In the genomic region with DNA sequence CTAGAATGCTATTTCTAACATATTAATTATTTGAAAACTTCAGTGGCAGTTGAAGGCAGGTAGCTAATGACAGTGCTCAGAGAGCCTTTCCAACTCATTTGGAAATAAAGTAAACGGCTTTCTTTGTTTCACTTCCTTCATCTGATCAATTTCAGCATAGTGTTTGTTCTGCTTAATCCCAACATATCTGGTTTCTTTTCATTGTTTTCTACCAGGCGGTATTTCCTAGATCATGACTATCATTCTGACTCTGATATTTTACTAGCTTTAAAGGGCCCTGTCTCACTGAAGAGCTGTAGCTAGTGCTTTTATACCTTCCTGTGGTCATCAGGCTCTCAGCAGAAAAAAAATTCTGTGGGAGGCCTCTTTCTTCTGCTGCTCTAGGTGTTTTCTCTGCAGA, we compare ENCODE assay signal across 11 cellular contexts.
DNase-seq lines count a peak whose midpoint lies in the region; ATAC-seq and TF ChIP-seq lines count a peak whose summit lies in the region.
"Had no signal": no experiment of that assay in that cellular context is flagged by ENCODE, and none has a peak within 500 bp of the region (broad histone marks: within the 10 kb centered on the region; RNA-seq: fewer than 3 reads in every experiment).

No MANE protein-coding gene starts in this region.

- H3K4me2 ChIP-seq in Loucy (ENCODE audit: low read depth, low read length, poor library complexity, severe bottlenecking) = no peak overlapping the region

- no peaks in the 10 kb centered on the region for H3K9me3 ChIP-seq in Loucy (ENCODE audit: insufficient read depth, low read depth, low read length)
- H3K9me3 ChIP-seq in SJCRH30 (replicated peaks) = no peaks in the 10 kb centered on the region
- H3K9me3 ChIP-seq: left ventricle myocardium inferior had no signal

- H3K27me3 ChIP-seq in Loucy (ENCODE audit: insufficient read depth, low read length, poor library complexity, severe bottlenecking) (no peaks in the 10 kb centered on the region), SJCRH30 (no peaks in the 10 kb centered on the region)

- H3K4me3 ChIP-seq in Loucy (ENCODE audit: low read length, poor library complexity, severe bottlenecking) (no peak overlapping the region), SJCRH30 (no peak overlapping the region)
- H3K4me3 ChIP-seq: left ventricle myocardium inferior had no signal

- H3K9ac ChIP-seq in Loucy (ENCODE audit: low read depth, low read length, poor library complexity, severe bottlenecking) = peak overlapping the region; percentile 2

- no peak for TF ChIP-seq CTCF in Loucy (conservative IDR thresholded peaks at IDR 0.05; ENCODE audit: low read length)

- H2AFZ ChIP-seq in Loucy (ENCODE audit: low read length) = peak overlapping the region; percentile 37; the same call in 1 of the 2 replicates

- no peaks in the 10 kb centered on the region for H3K79me2 ChIP-seq in Loucy (ENCODE audit: insufficient read depth, low read length)

- H3K4me1 ChIP-seq in Loucy (ENCODE audit: insufficient read depth, low read length, poor library complexity, severe bottlenecking) (peaks cover 14% of the 10 kb centered on the region), SJCRH30 (peaks cover 7% of the 10 kb centered on the region; the same call in 1 of the 2 replicates)
- H3K4me1 ChIP-seq: left ventricle myocardium inferior had no signal

- no peaks in the 10 kb centered on the region for H3F3A ChIP-seq in Loucy (ENCODE audit: low read depth)

- no peaks in the 10 kb centered on the region for H3K9me2 ChIP-seq in Loucy (replicated peaks; ENCODE audit: low read depth, low read length)

- H3K36me3 ChIP-seq in Loucy (ENCODE audit: insufficient read depth, low read length) (no peaks in the 10 kb centered on the region), SJCRH30 (no peaks in the 10 kb centered on the region)
- H3K36me3 ChIP-seq: left ventricle myocardium inferior had no signal

- no peaks in the 10 kb centered on the region for H4K20me1 ChIP-seq in Loucy (ENCODE audit: insufficient read depth, low read length, poor library complexity, severe bottlenecking)

- ATAC-seq in GM19043 (IDR thresholded peaks at IDR 0.05; ENCODE audit: low read depth, unreplicated experiment) (peak; percentile 75), HG02840 (IDR thresholded peaks at IDR 0.05; ENCODE audit: low FRiP score, unreplicated experiment) (peak; percentile 81)

- H3K27ac ChIP-seq in SJCRH30 = no peak overlapping the region
- H3K27ac ChIP-seq: left ventricle myocardium inferior had no signal

- DNase-seq in COR-L47 (lab: John Stamatoyannopoulos, UW) (peak; percentile 28), SJCRH30 (no peak), AG20443 (ENCODE audit: low spot score) (no peak)
- no peak for DNase-seq in activated CD4-positive, CD25-positive, alpha-beta regulatory T cell treated with anti-CD3 and anti-CD28 coated beads, Interleukin-2, amount 50 U/mL, for 72 hours
- DNase-seq in activated CD8-positive, alpha-beta memory T cell treated with anti-CD3 and anti-CD28 coated beads, Interleukin-2, amount 50 U/mL, for 4 hours = no peak
- DNase-seq: activated CD4-positive, alpha-beta T cell treated with anti-CD3 and anti-CD28 coated beads, Interleukin-2, amount 50 U/mL, for 4 hours; aorta; left ventricle myocardium inferior had no signal
